Comparison of ENCODE assay signal across 8 cellular contexts in the genomic region with DNA sequence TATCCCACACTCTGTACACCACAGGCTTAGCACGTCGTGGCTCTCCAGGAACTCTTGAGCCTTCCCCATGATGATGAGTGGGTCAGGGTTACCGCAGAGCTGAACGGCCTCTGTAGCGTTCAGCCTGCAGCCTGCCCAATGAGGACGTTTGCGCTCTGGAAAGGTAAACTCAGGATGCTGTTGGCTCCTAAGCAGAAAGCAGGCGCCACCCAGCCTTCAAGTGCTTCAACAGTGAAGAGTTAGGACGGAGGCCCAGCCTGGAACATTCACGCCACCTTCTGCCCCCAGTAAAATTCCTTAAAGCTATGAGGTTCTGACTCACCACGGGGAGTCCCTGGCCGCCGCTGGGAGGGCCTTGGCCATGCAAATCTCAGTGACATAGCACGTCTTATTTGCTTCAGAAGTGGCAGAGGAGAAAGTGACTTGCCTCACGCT.
DNase-seq lines count a peak whose midpoint lies in the region; ATAC-seq and TF ChIP-seq lines count a peak whose summit lies in the region.

No MANE protein-coding gene starts in this region.

- DNase-seq in activated naive CD4-positive, alpha-beta T cell treated with anti-CD3 and anti-CD28 coated beads for 36 hours = peak; percentile 57
- DNase-seq in activated naive CD4-positive, alpha-beta T cell treated with anti-CD3 and anti-CD28 coated beads, Interleukin-2, amount 10 ng/mL, durations not matched to agents 7 days and 5 days = no peak
- DNase-seq in SK-N-SH (no peak), right atrium auricular region (ENCODE audit: low spot score) (peak; percentile 86), upper lobe of left lung (peak; percentile 81 to 93), RKO (ENCODE audit: low spot score) (no peak)
- DNase-seq in effector CD8-positive, alpha-beta T cell (lab: John Stamatoyannopoulos, UW) = no peak

- H3K79me2 ChIP-seq in SK-N-SH (ENCODE audit: insufficient read depth) = peaks cover 7% of the 10 kb centered on the region; the same call in 1 of the 2 replicates

- 58% methylated on average over 13 of the region's 15 CpGs for WGBS in SK-N-SH (ENCODE audit: low lambda C conversion rate)
- WGBS in upper lobe of left lung, 2 donors = 62 to 78% methylated on average over 10 to 15 of the region's 15 CpGs

- no peak overlapping the region for H3K4me3 Mint-ChIP-seq in activated naive CD4-positive, alpha-beta T cell treated with anti-CD3 and anti-CD28 coated beads for 36 hours
- no peak overlapping the region for H3K4me3 Mint-ChIP-seq in activated naive CD4-positive, alpha-beta T cell treated with anti-CD3 and anti-CD28 coated beads, Interleukin-2, amount 10 ng/mL, durations not matched to agents 7 days and 5 days

- H3K36me3 ChIP-seq in SK-N-SH (replicated peaks in 1 of 2; ENCODE audit: control insufficient read depth in 1 of 2, insufficient read depth in 2 of 2, low read length in 1 of 2) (no peaks in the 10 kb centered on the region), right atrium auricular region (no peaks in the 10 kb centered on the region), upper lobe of left lung (peaks cover 0 to 6% (median 0%) of the 10 kb centered on the region in 4 donors)

- peak overlapping the region; percentile 31; the same call in 1 of the 2 replicates for H2AFZ ChIP-seq in SK-N-SH (ENCODE audit: low read depth)

- H3K4me3 ChIP-seq in SK-N-SH (ENCODE audit: low read depth in 2 of 2, low read length in 1 of 2) (no peak overlapping the region), right atrium auricular region (no peak overlapping the region), upper lobe of left lung (no peak overlapping the region)

- TF ChIP-seq POLR2A in upper lobe of left lung (IDR thresholded peaks at IDR 0.05) = no peak

- intact Hi-C loops in activated naive CD4-positive, alpha-beta T cell treated with anti-CD3 and anti-CD28 coated beads for 36 hours (cut with micrococcal nuclease) = no loop called here

- no peaks in the 10 kb centered on the region for H3K9me3 Mint-ChIP-seq in activated naive CD4-positive, alpha-beta T cell treated with anti-CD3 and anti-CD28 coated beads for 36 hours
- no peaks in the 10 kb centered on the region for H3K9me3 Mint-ChIP-seq in activated naive CD4-positive, alpha-beta T cell treated with anti-CD3 and anti-CD28 coated beads, Interleukin-2, amount 10 ng/mL, durations not matched to agents 7 days and 5 days

- peaks cover 5 to 15% of the 10 kb centered on the region in 2 experiments; a peak in 3 of 4 replicates for H3K4me1 ChIP-seq in SK-N-SH (ENCODE audit: control insufficient read depth in 1 of 2, insufficient read depth in 2 of 2, low read depth in 1 of 2, low read length in 1 of 2)
- H3K4me1 ChIP-seq in right atrium auricular region = peaks cover 3 to 18% of the 10 kb centered on the region in 2 donors
- peaks cover 18 to 23% (median 19%) of the 10 kb centered on the region in 4 donors for H3K4me1 ChIP-seq in upper lobe of left lung

- H3K27me3 Mint-ChIP-seq in activated naive CD4-positive, alpha-beta T cell treated with anti-CD3 and anti-CD28 coated beads for 36 hours (ENCODE audit: low read depth) = no peaks in the 10 kb centered on the region
- no peaks in the 10 kb centered on the region for H3K27me3 Mint-ChIP-seq in activated naive CD4-positive, alpha-beta T cell treated with anti-CD3 and anti-CD28 coated beads, Interleukin-2, amount 10 ng/mL, durations not matched to agents 7 days and 5 days

- H3K27me3 ChIP-seq in SK-N-SH (ENCODE audit: insufficient read depth) (no peaks in the 10 kb centered on the region), right atrium auricular region (no peaks in the 10 kb centered on the region), upper lobe of left lung (no peaks in the 10 kb centered on the region)

- no peak for TF ChIP-seq EP300 in SK-N-SH (IDR thresholded peaks at IDR 0.05; ENCODE audit: borderline replicate concordance in 1 of 2, low read depth in 1 of 2, low read length in 1 of 2)
- TF ChIP-seq EP300 in upper lobe of left lung (IDR thresholded peaks at IDR 0.05) = peak in 1 of 4 donors; percentile 55

- peaks cover 2% of the 10 kb centered on the region for H3K36me3 Mint-ChIP-seq in activated naive CD4-positive, alpha-beta T cell treated with anti-CD3 and anti-CD28 coated beads for 36 hours (ENCODE audit: low read depth)
- H3K36me3 Mint-ChIP-seq in activated naive CD4-positive, alpha-beta T cell treated with anti-CD3 and anti-CD28 coated beads, Interleukin-2, amount 10 ng/mL, durations not matched to agents 7 days and 5 days = no peaks in the 10 kb centered on the region

- H3F3A ChIP-seq in SK-N-SH (replicated peaks; ENCODE audit: insufficient read depth) = no peaks in the 10 kb centered on the region

- H4K20me1 ChIP-seq in SK-N-SH (ENCODE audit: insufficient read depth) = no peaks in the 10 kb centered on the region

- no peak overlapping the region for H3K27ac Mint-ChIP-seq in activated naive CD4-positive, alpha-beta T cell treated with anti-CD3 and anti-CD28 coated beads for 36 hours
- H3K27ac Mint-ChIP-seq in activated naive CD4-positive, alpha-beta T cell treated with anti-CD3 and anti-CD28 coated beads, Interleukin-2, amount 10 ng/mL, durations not matched to agents 7 days and 5 days = no peak overlapping the region

- no peak overlapping the region; the same call in 1 of the 2 replicates for H3K4me2 ChIP-seq in SK-N-SH

- peaks cover 13% of the 10 kb centered on the region for H3K4me1 Mint-ChIP-seq in activated naive CD4-positive, alpha-beta T cell treated with anti-CD3 and anti-CD28 coated beads for 36 hours (ENCODE audit: low read depth)
- peaks cover 13% of the 10 kb centered on the region for H3K4me1 Mint-ChIP-seq in activated naive CD4-positive, alpha-beta T cell treated with anti-CD3 and anti-CD28 coated beads, Interleukin-2, amount 10 ng/mL, durations not matched to agents 7 days and 5 days

- H3K9ac ChIP-seq in SK-N-SH = no peak overlapping the region

- H3K9me3 ChIP-seq in SK-N-SH = no peaks in the 10 kb centered on the region
- no peaks in the 10 kb centered on the region for H3K9me3 ChIP-seq in right atrium auricular region
- no peaks in the 10 kb centered on the region for H3K9me3 ChIP-seq in upper lobe of left lung

- ATAC-seq in upper lobe of left lung (ENCODE audit: low FRiP score in 2 of 2) = peak; percentile 91 to 95
- ATAC-seq in GM19452 (IDR thresholded peaks at IDR 0.05; ENCODE audit: unreplicated experiment) = no peak

- H3K27ac ChIP-seq in SK-N-SH (ENCODE audit: low read depth in 2 of 2, low read length in 1 of 2) = peak overlapping the region in 1 of 2 experiments; percentile 70; a peak in 2 of 4 replicates
- H3K27ac ChIP-seq in right atrium auricular region = peak overlapping the region; percentile 36 to 59
- H3K27ac ChIP-seq in upper lobe of left lung = peak overlapping the region; percentile 53 to 66 (median 58)

- TF ChIP-seq RAD21 in SK-N-SH (IDR thresholded peaks at IDR 0.05; ENCODE audit: low read length) = peak; percentile 39

- H3K9me2 ChIP-seq in SK-N-SH = no peaks in the 10 kb centered on the region

- POLR2A ChIA-PET in SK-N-SH (lab: Yijun Ruan, JAX) = no interaction called here

- TF ChIP-seq CTCF in SK-N-SH (IDR thresholded peaks at IDR 0.05) (peak; percentile 43), right atrium auricular region (IDR thresholded peaks at IDR 0.05) (peak in 1 of 2 donors; percentile 49), upper lobe of left lung (IDR thresholded peaks at IDR 0.05) (peak in 2 of 6 experiments; percentile 8 to 14)

- CTCF ChIA-PET in activated naive CD4-positive, alpha-beta T cell treated with anti-CD3 and anti-CD28 coated beads for 36 hours (lab: Charles Lee) = no interaction called here
- CTCF ChIA-PET in activated naive CD4-positive, alpha-beta T cell treated with anti-CD3 and anti-CD28 coated beads, Interleukin-2, amount 10 ng/mL, durations not matched to agents 7 days and 5 days (lab: Charles Lee) = no interaction called here
- CTCF ChIA-PET in SK-N-SH (lab: Yijun Ruan, JAX) = no interaction called here

TF ChIP-seq in SK-N-SH, 30 proteins besides CTCF, POLR2A, EP300 and RAD21:
- TF ChIP-seq RFX5 (IDR thresholded peaks at IDR 0.05; ENCODE audit: low read length) (no peak), MEF2A (IDR thresholded peaks at IDR 0.05; ENCODE audit: borderline replicate concordance, low read depth) (no peak), EZH2phosphoT487 (IDR thresholded peaks at IDR 0.05; ENCODE audit: borderline replicate concordance, low read depth) (no peak), JUND (IDR thresholded peaks at IDR 0.05) (peak; percentile 50; the same call in 1 of the 2 replicates), SMC3 (IDR thresholded peaks at IDR 0.05; ENCODE audit: low read depth, low read length) (0 out of 2 replicates have a peak, but pooled peaks have one; percentile 26), FOSL2 (IDR thresholded peaks at IDR 0.05; ENCODE audit: borderline replicate concordance, low read depth) (peak; percentile 72)
- TF ChIP-seq, protein P1, sequence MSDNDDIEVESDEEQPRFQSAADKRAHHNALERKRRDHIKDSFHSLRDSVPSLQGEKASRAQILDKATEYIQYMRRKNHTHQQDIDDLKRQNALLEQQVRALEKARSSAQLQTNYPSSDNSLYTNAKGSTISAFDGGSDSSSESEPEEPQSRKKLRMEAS (IDR thresholded peaks at IDR 0.05; ENCODE audit: low read depth) = peak; percentile 78; the same call in 1 of the 2 replicates

Comparison
In these comparisons a context has a peak if more than half of its experiments do, and no peak if none do; other contexts are left out.
1. DNase-seq: peak in activated naive CD4-positive, alpha-beta T cell treated with anti-CD3 and anti-CD28 coated beads for 36 hours (single experiment), right atrium auricular region (single experiment) and upper lobe of left lung (2 of 2); none in activated naive CD4-positive, alpha-beta T cell treated with anti-CD3 and anti-CD28 coated beads, Interleukin-2, amount 10 ng/mL, durations not matched to agents 7 days and 5 days (single experiment), SK-N-SH (single experiment), effector CD8-positive, alpha-beta T cell (single experiment) and RKO (single experiment).